16 cellular contexts compared by ENCODE assay signal in the genomic region with DNA sequence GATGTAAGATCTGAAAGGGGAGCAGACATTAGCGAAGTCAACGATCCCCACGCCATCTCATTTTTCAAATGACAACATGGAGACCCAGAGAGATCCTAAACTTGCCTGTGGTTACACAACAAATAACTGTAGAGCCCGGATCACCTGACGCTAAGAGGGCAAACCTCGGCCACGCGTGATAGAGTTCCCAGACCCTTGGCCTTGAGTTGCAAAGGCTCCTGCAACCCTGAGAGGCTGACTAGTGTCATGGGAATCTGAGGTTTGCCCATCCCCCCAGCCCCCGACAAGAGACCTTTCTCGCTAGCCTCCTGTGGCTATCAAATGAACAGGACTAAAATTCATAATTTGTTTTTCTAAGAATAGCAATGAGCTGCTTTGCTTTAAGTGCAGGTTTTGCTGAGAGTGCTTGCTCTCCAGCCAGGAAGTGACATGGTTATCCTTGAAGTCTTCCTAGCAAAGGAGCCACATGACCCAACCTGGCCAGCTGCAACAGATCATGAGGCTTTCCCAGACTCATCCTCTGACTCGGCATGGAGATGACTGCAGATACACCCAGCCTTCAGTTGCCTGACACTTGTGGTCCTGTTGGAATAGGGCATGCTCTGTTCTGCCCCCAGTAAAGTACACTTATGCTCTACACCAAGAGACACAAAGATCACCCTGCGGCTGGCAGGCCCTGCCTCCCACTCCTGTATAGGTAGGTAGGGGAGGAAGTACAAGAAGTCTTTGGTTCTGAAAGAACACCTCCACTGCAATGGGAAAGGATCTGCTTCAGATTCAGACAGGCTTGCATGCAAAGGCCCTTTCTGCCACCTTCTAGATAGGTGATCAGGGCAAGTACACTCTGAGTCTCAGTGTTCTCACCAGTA. TPM values are rescaled to one million over a fixed set of nuclear protein-coding genes. Genes with fewer than 3 reads are reported as not detected.
DNase-seq lines count a peak whose midpoint lies in the region; ATAC-seq and TF ChIP-seq lines count a peak whose summit lies in the region.
"Had no signal": no experiment of that assay in that cellular context is flagged by ENCODE, and none has a peak within 500 bp of the region (broad histone marks: within the 10 kb centered on the region; RNA-seq: fewer than 3 reads in every experiment).

No MANE protein-coding gene starts in this region.

- H3K4me3 ChIP-seq in cardiac muscle cell (no peak overlapping the region), heart right ventricle (no peak overlapping the region), adrenal gland (no peak overlapping the region)
- H3K4me3 ChIP-seq: left ventricle myocardium inferior had no signal

- TF ChIP-seq POLR2A in adrenal gland (IDR thresholded peaks at IDR 0.05) = peak in 1 of 2 donors; percentile 87

- DNase-seq in cardiac muscle cell (ENCODE audit: low read depth in 1 of 2, low spot score in 1 of 2) = peak in 1 of 2 donors; percentile 17
- no peak for DNase-seq in heart right ventricle
- DNase-seq in adrenal gland = peak; percentile 70 to 93 (median 90)
- DNase-seq in islet precursor cell = peak; percentile 72
- no peak for DNase-seq in hippocampal formation (lab: John Stamatoyannopoulos, UW)
- no peak for DNase-seq in retina
- DNase-seq: ACHN; activated CD4-positive, alpha-beta T cell treated with anti-CD3 and anti-CD28 coated beads, Interleukin-2, amount 10 ng/mL, durations not matched to agents 7 days and 5 days; activated naive CD8-positive, alpha-beta T cell treated with anti-CD3 and anti-CD28 coated beads, Interleukin-2, amount 10 ng/mL, durations not matched to agents 7 days and 5 days; activated T-cell treated with anti-CD3 and anti-CD28 coated beads, Interleukin-2, amount 50 U/mL, for 24 hours; GF-D8; left ventricle myocardium inferior; naive B cell; NCI-H2081 treated with DMSO at 0.1 percent for 48 hours had no signal

- H3K4me1 ChIP-seq in cardiac muscle cell (ENCODE audit: low read depth) (peaks cover 10% of the 10 kb centered on the region), heart right ventricle (no peaks in the 10 kb centered on the region), adrenal gland (replicated peaks in 1 of 2) (peaks cover 9 to 14% of the 10 kb centered on the region in 2 donors)
- H3K4me1 ChIP-seq: left ventricle myocardium inferior had no signal

- TF ChIP-seq CTCF in cardiac muscle cell (IDR thresholded peaks at IDR 0.05; ENCODE audit: low read depth, low read length) = no peak
- no peak for TF ChIP-seq CTCF in heart right ventricle (IDR thresholded peaks at IDR 0.05)
- TF ChIP-seq CTCF in adrenal gland (IDR thresholded peaks at IDR 0.05) = no peak

- 80 to 81% methylated on average over 12 of the region's 12 CpGs for WGBS in heart right ventricle, 2 donors
- WGBS in adrenal gland, 4 donors = 51 to 72% (median 57%) methylated on average over 12 of the region's 12 CpGs

- peaks cover 2% of the 10 kb centered on the region for H3K36me3 ChIP-seq in cardiac muscle cell
- no peaks in the 10 kb centered on the region for H3K36me3 ChIP-seq in heart right ventricle
- peaks cover 0 to 6% of the 10 kb centered on the region in 2 donors for H3K36me3 ChIP-seq in adrenal gland (replicated peaks in 1 of 2)
- H3K36me3 ChIP-seq: left ventricle myocardium inferior had no signal

- H3K27me3 ChIP-seq in cardiac muscle cell (no peaks in the 10 kb centered on the region), heart right ventricle (peaks cover 0 to 5% (median 0%) of the 10 kb centered on the region in 7 donors), adrenal gland (no peaks in the 10 kb centered on the region)

- intact Hi-C loops in heart right ventricle (cut with DNase I) = no loop called here
- intact Hi-C loops in adrenal gland (cut with DNase I) = no loop called here

- ATAC-seq in heart right ventricle = no peak
- ATAC-seq in HG02571 (IDR thresholded peaks at IDR 0.05; ENCODE audit: unreplicated experiment) = no peak
- ATAC-seq in GM19324 (IDR thresholded peaks at IDR 0.05; ENCODE audit: low FRiP score, unreplicated experiment) = no peak

- H3K9me3 ChIP-seq in cardiac muscle cell (ENCODE audit: low read depth) = no peaks in the 10 kb centered on the region
- H3K9me3 ChIP-seq in heart right ventricle = no peaks in the 10 kb centered on the region
- H3K9me3 ChIP-seq in adrenal gland (replicated peaks in 1 of 3) = no peaks in the 10 kb centered on the region
- H3K9me3 ChIP-seq: left ventricle myocardium inferior had no signal

- H3K27ac ChIP-seq in cardiac muscle cell (peak overlapping the region; percentile 62), heart right ventricle (no peak overlapping the region), adrenal gland (peak overlapping the region; percentile 75 to 92 (median 81))
- H3K27ac ChIP-seq: left ventricle myocardium inferior had no signal

RNA-seq across cellular contexts. Expression of gene MCF2L2, which starts 36.0 kb away (rescaled TPM):
- 7.0 and 12.9 TPM in 2 replicates for total RNA-seq in cardiac muscle cell
- polyA plus RNA-seq in cardiac muscle cell = 4.4 and 7.1 TPM in 2 replicates
- total RNA-seq in heart right ventricle = 1 to 10 TPM in 2 of 10 donors, under 1 TPM in 7, not detected in 1; 0.14 to 1.5 (median 0.49) TPM
- polyA plus RNA-seq in heart right ventricle = under 1 TPM; 0.09 to 0.37 TPM
- total RNA-seq in adrenal gland = 10 to 100 TPM; 15.0 to 62.7 (median 29.0) TPM
- 10 to 100 TPM in 1 of 3 donors, 1 to 10 TPM in 2; 6.5 to 11.3 (median 9.9) TPM for polyA plus RNA-seq in adrenal gland

Comparison
In these comparisons a context has a peak if more than half of its experiments do, and no peak if none do; other contexts are left out.
1. H3K27ac ChIP-seq: peak in cardiac muscle cell (single experiment) and adrenal gland (5 of 5); none in heart right ventricle (0 of 10).
2. DNase-seq: peak in adrenal gland (7 of 7) and islet precursor cell (single experiment); none in heart right ventricle (0 of 2), hippocampal formation (0 of 2) and retina (single experiment).